Comparison of ENCODE assay signal across 11 cellular contexts in the genomic region with DNA sequence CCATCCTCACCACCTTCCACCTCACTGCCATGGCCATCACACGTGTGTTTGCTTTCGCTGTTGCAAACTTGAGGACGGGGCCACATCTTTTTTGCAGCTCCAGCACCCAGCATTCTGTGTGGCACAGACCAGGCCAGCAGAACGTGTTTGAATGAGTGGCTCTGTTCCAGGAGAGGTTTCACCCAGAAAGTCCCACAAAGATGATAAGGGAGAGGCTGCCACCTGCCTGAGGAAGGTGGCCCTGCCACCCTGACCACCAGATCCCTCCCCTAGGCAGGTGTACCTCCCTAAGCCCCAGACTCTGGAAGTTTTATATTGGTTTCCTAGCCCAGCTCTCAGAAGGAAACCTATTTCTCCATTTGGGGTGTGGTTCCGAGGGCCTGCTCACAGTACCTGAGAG.
DNase-seq lines count a peak whose midpoint lies in the region; ATAC-seq lines count a peak whose summit lies in the region.
"Had no signal": no experiment of that assay in that cellular context is flagged by ENCODE, and none has a peak within 500 bp of the region (broad histone marks: within the 10 kb centered on the region; RNA-seq: fewer than 3 reads in every experiment).

No MANE protein-coding gene starts in this region.

- H3K4me1 Mint-ChIP-seq in activated CD4-positive, alpha-beta T cell treated with anti-CD3 and anti-CD28 coated beads, Interleukin-2, amount 10 ng/mL, durations not matched to agents 7 days and 5 days: no peaks in the 10 kb centered on the region

- no peaks in the 10 kb centered on the region for H3K9me3 Mint-ChIP-seq in activated CD4-positive, alpha-beta T cell treated with anti-CD3 and anti-CD28 coated beads, Interleukin-2, amount 10 ng/mL, durations not matched to agents 7 days and 5 days

- ATAC-seq in GM18511 (IDR thresholded peaks at IDR 0.05; ENCODE audit: unreplicated experiment): no peak

- H3K27me3 Mint-ChIP-seq in activated CD4-positive, alpha-beta T cell treated with anti-CD3 and anti-CD28 coated beads, Interleukin-2, amount 10 ng/mL, durations not matched to agents 7 days and 5 days: no peaks in the 10 kb centered on the region

- no peaks in the 10 kb centered on the region for H3K36me3 Mint-ChIP-seq in activated CD4-positive, alpha-beta T cell treated with anti-CD3 and anti-CD28 coated beads, Interleukin-2, amount 10 ng/mL, durations not matched to agents 7 days and 5 days (ENCODE audit: low read depth)

- DNase-seq in NCI-H748 (lab: John Stamatoyannopoulos, UW; ENCODE audit: unreplicated experiment) (peak; percentile 16), NCI-H748 treated with DMSO at 0.1 percent for 48 hours (lab: John Stamatoyannopoulos, UW) (no peak), NCI-H1105 treated with DMSO at 0.1 percent for 48 hours (lab: John Stamatoyannopoulos, UW) (peak; percentile 29), cerebellar cortex (ENCODE audit: low spot score) (peak; percentile 62), renal cortical epithelial cell (ENCODE audit: low read depth) (peak; percentile 21)
- DNase-seq in activated CD4-positive, alpha-beta T cell treated with anti-CD3 and anti-CD28 coated beads, Interleukin-2, amount 10 ng/mL, durations not matched to agents 7 days and 5 days: no peak
- DNase-seq in activated CD8-positive, alpha-beta memory T cell treated with anti-CD3 and anti-CD28 coated beads, Interleukin-2, amount 50 U/mL, for 4 hours: no peak
- DNase-seq: NCI-H774; stimulated activated CD4-positive, alpha-beta T cell treated with anti-CD3 and anti-CD28 coated beads, Interleukin-4, amount 100 ng/mL, for 4 hours; T-helper 1 cell had no signal

- H3K4me3 Mint-ChIP-seq in activated CD4-positive, alpha-beta T cell treated with anti-CD3 and anti-CD28 coated beads, Interleukin-2, amount 10 ng/mL, durations not matched to agents 7 days and 5 days: no peak overlapping the region

- POLR2A ChIA-PET in activated CD4-positive, alpha-beta T cell treated with anti-CD3 and anti-CD28 coated beads, Interleukin-2, amount 10 ng/mL, durations not matched to agents 7 days and 5 days (lab: Charles Lee): no interaction called here

- no peak overlapping the region for H3K27ac Mint-ChIP-seq in activated CD4-positive, alpha-beta T cell treated with anti-CD3 and anti-CD28 coated beads, Interleukin-2, amount 10 ng/mL, durations not matched to agents 7 days and 5 days

- CTCF ChIA-PET in activated CD4-positive, alpha-beta T cell treated with anti-CD3 and anti-CD28 coated beads, Interleukin-2, amount 10 ng/mL, durations not matched to agents 7 days and 5 days (lab: Charles Lee): no interaction called here

Comparison
In these comparisons a context has a peak if more than half of its experiments do, and no peak if none do; other contexts are left out.
1. DNase-seq: peak in NCI-H748 (single experiment), NCI-H1105 treated with DMSO at 0.1 percent for 48 hours (single experiment), cerebellar cortex (single experiment) and renal cortical epithelial cell (single experiment); none in NCI-H748 treated with DMSO at 0.1 percent for 48 hours (single experiment), activated CD4-positive, alpha-beta T cell treated with anti-CD3 and anti-CD28 coated beads, Interleukin-2, amount 10 ng/mL, durations not matched to agents 7 days and 5 days (single experiment) and activated CD8-positive, alpha-beta memory T cell treated with anti-CD3 and anti-CD28 coated beads, Interleukin-2, amount 50 U/mL, for 4 hours (single experiment).